In the genomic region with DNA sequence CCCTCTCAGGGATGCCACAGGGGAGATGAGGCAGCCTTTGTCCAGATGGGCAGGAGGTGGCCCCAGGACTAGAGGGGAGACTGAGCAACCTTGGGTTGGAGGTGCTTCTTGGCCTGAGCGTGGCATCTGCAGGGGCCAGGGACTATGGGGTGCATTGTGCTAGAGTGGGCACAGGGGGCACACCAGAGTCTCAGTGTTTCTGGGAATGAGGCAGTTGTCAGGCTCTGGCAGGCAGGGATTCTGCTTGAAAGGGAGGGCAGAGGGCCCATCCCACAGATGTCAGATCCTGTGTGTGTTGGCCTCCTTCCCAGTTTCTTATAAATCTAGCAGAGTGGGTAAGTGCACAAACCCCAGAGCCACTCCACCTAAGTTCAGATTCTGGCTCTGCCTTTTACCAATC, we compare ENCODE assay signal across 10 cellular contexts. TPM values are rescaled to one million over a fixed set of nuclear protein-coding genes. Genes with fewer than 3 reads are reported as not detected.
DNase-seq lines count a peak whose midpoint lies in the region; ATAC-seq and TF ChIP-seq lines count a peak whose summit lies in the region.
"Had no signal": no experiment of that assay in that cellular context is flagged by ENCODE, and none has a peak within 500 bp of the region (broad histone marks: within the 10 kb centered on the region; RNA-seq: fewer than 3 reads in every experiment).

No MANE protein-coding gene starts in this region.

- ATAC-seq in mucosa of descending colon (peak; percentile 23), GM21786 (IDR thresholded peaks at IDR 0.05; ENCODE audit: unreplicated experiment) (no peak)
- ATAC-seq: activated naive CD4-positive, alpha-beta T cell treated with anti-CD3 and anti-CD28 coated beads, Interleukin-2, amount 50 U/mL, for 72 hours had no signal

- H3K27me3 ChIP-seq in brain microvascular endothelial cell (replicated peaks): peaks cover 8% of the 10 kb centered on the region

- TF ChIP-seq CTCF in LNCaP clone FGC (IDR thresholded peaks at IDR 0.05; ENCODE audit: control insufficient read depth, extremely low read depth, insufficient read depth) (no peak), brain microvascular endothelial cell (IDR thresholded peaks at IDR 0.05; ENCODE audit: low read depth, low read length, missing control alignments) (peak; percentile 58), mucosa of descending colon (IDR thresholded peaks at IDR 0.05) (no peak)

- intact Hi-C loops in mucosa of descending colon (cut with DNase I, micrococcal nuclease): no loop called here

- H3K4me3 ChIP-seq in LNCaP clone FGC (ENCODE audit: low read depth, low read length): no peak overlapping the region
- H3K4me3 ChIP-seq in brain microvascular endothelial cell (ENCODE audit: low read depth, low read length): no peak overlapping the region
- H3K4me3 ChIP-seq in mucosa of descending colon: no peak overlapping the region

- H3K36me3 ChIP-seq in brain microvascular endothelial cell (replicated peaks) (no peaks in the 10 kb centered on the region), mucosa of descending colon (ENCODE audit: low read depth) (no peaks in the 10 kb centered on the region)

- no peaks in the 10 kb centered on the region for H3K9me3 ChIP-seq in mucosa of descending colon

- DNase-seq in D341Med (ENCODE audit: low spot score) (peak; percentile 91), LNCaP clone FGC (ENCODE audit: low read depth) (peak; percentile 74), brain microvascular endothelial cell (peak; percentile 69), mucosa of descending colon (no peak), cerebellum (ENCODE audit: low spot score) (no peak), HUDEP-2 (lab: John Stamatoyannopoulos, UW; ENCODE audit: unreplicated experiment in 76 of 76) (no peak)
- DNase-seq in stimulated activated CD4-positive, alpha-beta T cell treated with anti-CD3 and anti-CD28 coated beads, Interleukin-4, amount 100 ng/mL, for 4 hours: no peak
- DNase-seq: T-helper 2 cell had no signal

- H3K27ac ChIP-seq in brain microvascular endothelial cell: no peak overlapping the region

- in situ Hi-C loops in brain microvascular endothelial cell (cut with HindIII; ENCODE audit: low pct_ligation_motif_present, low sequenced_read_pairs): loop anchor here (25.0 kb wide), 1 partner anchor 105 kb away; no protein-coding TSS in a partner anchor

- H3K4me1 ChIP-seq in mucosa of descending colon (ENCODE audit: low read depth): no peaks in the 10 kb centered on the region

RNA-seq across cellular contexts. Expression of a gene that starts 13.7 kb away (rescaled TPM):
- total RNA-seq in mucosa of descending colon (1 to 10 TPM in 2 of 3 donors, under 1 TPM in 1; 0.66 to 4.2 (median 1.3) TPM), cerebellum (2.9 TPM)

RNA-seq across cellular contexts. Expression of a gene that starts 46.9 kb away (rescaled TPM):
- total RNA-seq in mucosa of descending colon: 1 to 10 TPM; 5.0 to 6.3 (median 6.1) TPM
- 0.09 TPM for total RNA-seq in cerebellum

Comparison
In these comparisons a context has a peak if more than half of its experiments do, and no peak if none do; other contexts are left out.
1. DNase-seq: peak in D341Med (single experiment), LNCaP clone FGC (single experiment) and brain microvascular endothelial cell (single experiment); none in mucosa of descending colon (0 of 3), cerebellum (single experiment), HUDEP-2 (0 of 76) and stimulated activated CD4-positive, alpha-beta T cell treated with anti-CD3 and anti-CD28 coated beads, Interleukin-4, amount 100 ng/mL, for 4 hours (0 of 2).